Comparison of ENCODE assay signal across 8 cellular contexts in genomic region chrX:53682885-53683555, GRCh38. TPM values are rescaled to one million over a fixed set of nuclear protein-coding genes. Genes with fewer than 3 reads are reported as not detected.
DNase-seq lines count a peak whose midpoint lies in the region; ATAC-seq and TF ChIP-seq lines count a peak whose summit lies in the region.

No MANE protein-coding gene starts in this region.

- TF ChIP-seq POLR2A in gastrocnemius medialis (IDR thresholded peaks at IDR 0.05), result peak in 1 of 2 donors; percentile 16

- H4K20me1 ChIP-seq in BLaER1 treated with 17β-estradiol and CSF1 and Interleukin-3, amounts not matched to agents 10 nM and 100 nM, result peaks cover 20 to 52% (median 47%) of the 10 kb centered on the region in 11 experiments; a peak in 20 of 22 replicates
- peaks cover 35% of the 10 kb centered on the region for H4K20me1 ChIP-seq in OCI-LY7 (ENCODE audit: insufficient read depth, low read length)
- peaks cover 37% of the 10 kb centered on the region for H4K20me1 ChIP-seq in hepatocyte (ENCODE audit: insufficient read depth, poor library complexity, severe bottlenecking)

- peak; percentile 12 for DNase-seq in HEK293T (ENCODE audit: extremely low spot score)
- peak; percentile 65 for DNase-seq in OCI-LY7 (ENCODE audit: low spot score)
- DNase-seq in hepatocyte (ENCODE audit: low spot score), result peak; percentile 55
- DNase-seq in gastrocnemius medialis, result peak; percentile 10 to 40

- peak overlapping the region; percentile 95 for H3K27ac Mint-ChIP-seq in activated naive CD4-positive, alpha-beta T cell treated with anti-CD3 and anti-CD28 coated beads, Interleukin-2, amount 50 U/mL, for 24 hours

- H3K4me3 ChIP-seq in BLaER1 treated with 17β-estradiol and CSF1 and Interleukin-3, amounts not matched to agents 10 nM and 100 nM, result peak overlapping the region; percentile 56 to 76 (median 70)
- peak overlapping the region; percentile 99 for H3K4me3 ChIP-seq in OCI-LY7 (ENCODE audit: low read depth, low read length, poor library complexity, severe bottlenecking)
- H3K4me3 ChIP-seq in hepatocyte, result peak overlapping the region; percentile 55
- peak overlapping the region; percentile 58 to 86 (median 60) for H3K4me3 ChIP-seq in gastrocnemius medialis

- intact Hi-C loops in OCI-LY7 (cut with micrococcal nuclease; ENCODE audit: unreplicated experiment) (loop anchor here (5.0 to 10.0 kb wide), 2 partner anchors 149 to 362 kb away; partner anchors contain the start of gene PHF8), gastrocnemius medialis (cut with DNase I; ENCODE audit: low total_unique reads) (loop anchor here (5.0 kb wide), 2 partner anchors 241 to 499 kb away; partner anchors contain the start of gene FAM120C)

- H3K4me3 Mint-ChIP-seq in activated naive CD4-positive, alpha-beta T cell treated with anti-CD3 and anti-CD28 coated beads, Interleukin-2, amount 50 U/mL, for 24 hours, result peak overlapping the region; percentile 92

- H3K36me3 Mint-ChIP-seq in activated naive CD4-positive, alpha-beta T cell treated with anti-CD3 and anti-CD28 coated beads, Interleukin-2, amount 50 U/mL, for 24 hours, result peaks cover 18% of the 10 kb centered on the region

- TF ChIP-seq CTCF in OCI-LY7 (conservative IDR thresholded peaks at IDR 0.05; ENCODE audit: low read length), result no peak
- no peak for TF ChIP-seq CTCF in hepatocyte (IDR thresholded peaks at IDR 0.05; ENCODE audit: poor library complexity)
- TF ChIP-seq CTCF in gastrocnemius medialis (IDR thresholded peaks at IDR 0.05 in 4 of 5, conservative IDR thresholded peaks at IDR 0.05 in 1 of 5), result no peak

- H3K9ac ChIP-seq in BLaER1 treated with 17β-estradiol and CSF1 and Interleukin-3, amounts not matched to agents 10 nM and 100 nM, result peak overlapping the region; percentile 93 to 97 (median 95)

- POLR2A ChIA-PET in HEK293T (lab: Yijun Ruan, JAX) (interaction anchor here (0.6 to 2.0 kb wide), 6 partner anchors 9 to 149 kb away, joined by 3 to 17 read pairs (median 4); no protein-coding TSS in a partner anchor), OCI-LY7 (lab: Charles Lee) (interaction anchor here (0.6 to 1.0 kb wide), 4 partner anchors 26 to 606 kb away, joined by 3 to 4 read pairs (median 3); no protein-coding TSS in a partner anchor)

- 41% methylated on average over 22 of the region's 24 CpGs for WGBS in hepatocyte (ENCODE audit: low lambda C conversion rate, missing lambda C conversion rate)

- H2AFZ ChIP-seq in OCI-LY7 (ENCODE audit: low read length) (peak overlapping the region; percentile 31; the same call in 1 of the 2 replicates), hepatocyte (peak overlapping the region; percentile 33)

- H3K79me2 ChIP-seq in OCI-LY7 (ENCODE audit: insufficient read depth, low read depth, low read length) (peaks cover 75% of the 10 kb centered on the region), hepatocyte (peaks cover 62% of the 10 kb centered on the region)

- peaks cover 28% of the 10 kb centered on the region for H3K4me1 Mint-ChIP-seq in activated naive CD4-positive, alpha-beta T cell treated with anti-CD3 and anti-CD28 coated beads, Interleukin-2, amount 50 U/mL, for 24 hours

- H3K9me3 ChIP-seq in BLaER1 treated with 17β-estradiol and CSF1 and Interleukin-3, amounts not matched to agents 10 nM and 100 nM (replicated peaks in 1 of 11), result peaks cover 0 to 30% (median 10%) of the 10 kb centered on the region in 11 experiments; a peak in 10 of 22 replicates
- no peaks in the 10 kb centered on the region for H3K9me3 ChIP-seq in OCI-LY7 (ENCODE audit: low read length)
- no peaks in the 10 kb centered on the region for H3K9me3 ChIP-seq in hepatocyte (ENCODE audit: low read depth)
- no peaks in the 10 kb centered on the region for H3K9me3 ChIP-seq in gastrocnemius medialis

- peak; percentile 30 to 32 for ATAC-seq in gastrocnemius medialis
- ATAC-seq in GM19463 (IDR thresholded peaks at IDR 0.05; ENCODE audit: unreplicated experiment), result no peak
- ATAC-seq in HG02885 (IDR thresholded peaks at IDR 0.05; ENCODE audit: poor library complexity, unreplicated experiment), result no peak

- no peaks in the 10 kb centered on the region for H3K27me3 Mint-ChIP-seq in activated naive CD4-positive, alpha-beta T cell treated with anti-CD3 and anti-CD28 coated beads, Interleukin-2, amount 50 U/mL, for 24 hours

- peaks cover 0 to 14% (median 4%) of the 10 kb centered on the region in 10 experiments; a peak in 8 of 20 replicates for H3K4me1 ChIP-seq in BLaER1 treated with 17β-estradiol and CSF1 and Interleukin-3, amounts not matched to agents 10 nM and 100 nM
- H3K4me1 ChIP-seq in OCI-LY7 (ENCODE audit: insufficient read depth, low read length, poor library complexity, severe bottlenecking) (peaks cover 11% of the 10 kb centered on the region), hepatocyte (ENCODE audit: insufficient read depth) (no peaks in the 10 kb centered on the region), gastrocnemius medialis (peaks cover 9 to 33% of the 10 kb centered on the region in 2 donors)

- H3K9me2 ChIP-seq in OCI-LY7 (ENCODE audit: insufficient read depth, low read length), result no peaks in the 10 kb centered on the region
- no peaks in the 10 kb centered on the region for H3K9me2 ChIP-seq in hepatocyte (replicated peaks; ENCODE audit: insufficient read depth)

- H3K36me3 ChIP-seq in BLaER1 treated with 17β-estradiol and CSF1 and Interleukin-3, amounts not matched to agents 10 nM and 100 nM, result peaks cover 13 to 39% (median 31%) of the 10 kb centered on the region in 11 experiments; a peak in 20 of 22 replicates
- H3K36me3 ChIP-seq in OCI-LY7 (ENCODE audit: insufficient read depth, low read length), result peaks cover 51% of the 10 kb centered on the region
- H3K36me3 ChIP-seq in hepatocyte (replicated peaks; ENCODE audit: insufficient read depth, low read depth), result no peaks in the 10 kb centered on the region
- peaks cover 0 to 7% of the 10 kb centered on the region in 2 donors for H3K36me3 ChIP-seq in gastrocnemius medialis

- peak overlapping the region; percentile 67 to 87 (median 81) for H3K4me2 ChIP-seq in BLaER1 treated with 17β-estradiol and CSF1 and Interleukin-3, amounts not matched to agents 10 nM and 100 nM
- H3K4me2 ChIP-seq in OCI-LY7 (ENCODE audit: low read length), result peak overlapping the region; percentile 91
- peak overlapping the region; percentile 81 for H3K4me2 ChIP-seq in hepatocyte

- H3K27me3 ChIP-seq in BLaER1 treated with 17β-estradiol and CSF1 and Interleukin-3, amounts not matched to agents 10 nM and 100 nM, result peaks cover 4 to 44% (median 28%) of the 10 kb centered on the region in 11 experiments; a peak in 17 of 22 replicates
- H3K27me3 ChIP-seq in hepatocyte (no peaks in the 10 kb centered on the region), gastrocnemius medialis (no peaks in the 10 kb centered on the region)

- in situ Hi-C loops in gastrocnemius medialis (cut with MboI; ENCODE audit: low sequenced_read_pairs in 4 of 4), result no loop called here

- BruUV-seq in OCI-LY7 (replicated peaks; lab: Mats Ljungman, UMichigan), result no TSS peak

- peak overlapping the region; percentile 92 to 97 (median 95) for H3K27ac ChIP-seq in BLaER1 treated with 17β-estradiol and CSF1 and Interleukin-3, amounts not matched to agents 10 nM and 100 nM
- peak overlapping the region; percentile 85 for H3K27ac ChIP-seq in OCI-LY7 (ENCODE audit: low read depth, low read length, poor library complexity, severe bottlenecking)
- peak overlapping the region; percentile 99 for H3K27ac ChIP-seq in hepatocyte
- H3K27ac ChIP-seq in gastrocnemius medialis, result peak overlapping the region; percentile 83 to 95 (median 90)

- no peaks in the 10 kb centered on the region for H3K9me3 Mint-ChIP-seq in activated naive CD4-positive, alpha-beta T cell treated with anti-CD3 and anti-CD28 coated beads, Interleukin-2, amount 50 U/mL, for 24 hours

- CTCF ChIA-PET in HEK293T (lab: Yijun Ruan, JAX), result interaction anchor here (0.6 kb wide), 1 partner anchor 666 kb away, joined by 4 read pairs; no protein-coding TSS in a partner anchor
- CTCF ChIA-PET in OCI-LY7 (lab: Charles Lee; ENCODE audit: unreplicated experiment), result interaction anchor here (0.6 kb wide), 1 partner anchor 361 kb away, joined by 3 read pairs; no protein-coding TSS in a partner anchor

TF ChIP-seq in HEK293T, 16 proteins besides CTCF, POLR2A, EP300 and RAD21:
- no peak for TF ChIP-seq L3MBTL2 (conservative IDR thresholded peaks at IDR 0.05)
- no peak for TF ChIP-seq LEF1 (IDR thresholded peaks at IDR 0.05; ENCODE audit: borderline replicate concordance)
- no peak for TF ChIP-seq BHLHE40 (IDR thresholded peaks at IDR 0.05; ENCODE audit: borderline replicate concordance)
- no peak for TF ChIP-seq ZNF384 (IDR thresholded peaks at IDR 0.05)
- TF ChIP-seq HDGF (IDR thresholded peaks at IDR 0.05; ENCODE audit: borderline replicate concordance), result no peak
- TF ChIP-seq FOXA1 (IDR thresholded peaks at IDR 0.05), result no peak
- no peak for TF ChIP-seq ELF4 (IDR thresholded peaks at IDR 0.05)
- TF ChIP-seq TARDBP (IDR thresholded peaks at IDR 0.05), result no peak
- no peak for TF ChIP-seq ARNT (IDR thresholded peaks at IDR 0.05)
- no peak for TF ChIP-seq PKNOX1 (IDR thresholded peaks at IDR 0.05)
- TF ChIP-seq SP1 (IDR thresholded peaks at IDR 0.05), result no peak
- TF ChIP-seq CTBP1 (IDR thresholded peaks at IDR 0.05; ENCODE audit: borderline replicate concordance), result no peak
- no peak for TF ChIP-seq FOXK2 (IDR thresholded peaks at IDR 0.05)
- TF ChIP-seq FOXM1 (IDR thresholded peaks at IDR 0.05; ENCODE audit: borderline replicate concordance), result no peak
- no peak for TF ChIP-seq NFRKB (IDR thresholded peaks at IDR 0.05)
- TF ChIP-seq SUZ12 (IDR thresholded peaks at IDR 0.05), result no peak

RNA-seq across cellular contexts. Expression of gene HUWE1, which starts 3.5 kb away (rescaled TPM):
- total RNA-seq in OCI-LY7 (2014; rRNA removed; shearing (Covaris generic)), result 90.7 and 116 TPM in 2 replicates
- total RNA-seq in OCI-LY7 (2022), result 264 and 269 TPM in 2 replicates
- 104 and 107 TPM in 2 replicates for total RNA-seq in hepatocyte
- polyA plus RNA-seq in hepatocyte, result 39.2 and 44.3 TPM in 2 replicates
- total RNA-seq in gastrocnemius medialis, result 100 to 1,000 TPM in 3 of 4 donors, 10 to 100 TPM in 1; 99.7 to 173 (median 142) TPM

Comparison
In these comparisons a context has a peak if more than half of its experiments do, and no peak if none do; other contexts are left out.
1. DNase-seq: peak in every context shown above with its lines; median percentile 65 in OCI-LY7; 55 in hepatocyte; 25 in gastrocnemius medialis; 12 in HEK293T.
2. ATAC-seq: peak in gastrocnemius medialis (2 of 2); none in GM19463 (single experiment) and HG02885 (single experiment).
3. Peak in every context shown above with its lines, with median percentiles within 50 percentile points of each other: H3K27ac ChIP-seq, H3K4me2 ChIP-seq and H3K4me3 ChIP-seq.